2 cellular contexts compared by ENCODE assay signal in the genomic region with DNA sequence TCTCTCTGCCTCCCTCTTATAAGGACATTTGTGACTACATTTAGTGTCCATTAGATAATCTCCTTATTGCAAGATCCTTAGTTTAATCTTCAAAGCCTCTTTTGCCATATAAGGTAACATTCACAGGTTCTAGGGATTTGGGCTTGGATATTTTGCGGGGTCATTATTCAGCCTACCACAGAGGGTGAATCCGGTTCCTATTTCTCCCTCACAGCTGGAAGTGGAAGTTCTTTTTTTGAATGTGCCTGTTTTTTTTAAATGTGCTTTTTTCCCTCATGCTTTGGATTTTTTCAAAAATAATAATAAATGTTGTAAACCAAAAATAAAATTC.
TF ChIP-seq lines count a peak whose summit lies in the region.

No MANE protein-coding gene starts in this region.

TF ChIP-seq in GM23338, 12 proteins besides CTCF, POLR2A, EP300 and RAD21 (continued from another document):
- TF ChIP-seq, protein P1, sequence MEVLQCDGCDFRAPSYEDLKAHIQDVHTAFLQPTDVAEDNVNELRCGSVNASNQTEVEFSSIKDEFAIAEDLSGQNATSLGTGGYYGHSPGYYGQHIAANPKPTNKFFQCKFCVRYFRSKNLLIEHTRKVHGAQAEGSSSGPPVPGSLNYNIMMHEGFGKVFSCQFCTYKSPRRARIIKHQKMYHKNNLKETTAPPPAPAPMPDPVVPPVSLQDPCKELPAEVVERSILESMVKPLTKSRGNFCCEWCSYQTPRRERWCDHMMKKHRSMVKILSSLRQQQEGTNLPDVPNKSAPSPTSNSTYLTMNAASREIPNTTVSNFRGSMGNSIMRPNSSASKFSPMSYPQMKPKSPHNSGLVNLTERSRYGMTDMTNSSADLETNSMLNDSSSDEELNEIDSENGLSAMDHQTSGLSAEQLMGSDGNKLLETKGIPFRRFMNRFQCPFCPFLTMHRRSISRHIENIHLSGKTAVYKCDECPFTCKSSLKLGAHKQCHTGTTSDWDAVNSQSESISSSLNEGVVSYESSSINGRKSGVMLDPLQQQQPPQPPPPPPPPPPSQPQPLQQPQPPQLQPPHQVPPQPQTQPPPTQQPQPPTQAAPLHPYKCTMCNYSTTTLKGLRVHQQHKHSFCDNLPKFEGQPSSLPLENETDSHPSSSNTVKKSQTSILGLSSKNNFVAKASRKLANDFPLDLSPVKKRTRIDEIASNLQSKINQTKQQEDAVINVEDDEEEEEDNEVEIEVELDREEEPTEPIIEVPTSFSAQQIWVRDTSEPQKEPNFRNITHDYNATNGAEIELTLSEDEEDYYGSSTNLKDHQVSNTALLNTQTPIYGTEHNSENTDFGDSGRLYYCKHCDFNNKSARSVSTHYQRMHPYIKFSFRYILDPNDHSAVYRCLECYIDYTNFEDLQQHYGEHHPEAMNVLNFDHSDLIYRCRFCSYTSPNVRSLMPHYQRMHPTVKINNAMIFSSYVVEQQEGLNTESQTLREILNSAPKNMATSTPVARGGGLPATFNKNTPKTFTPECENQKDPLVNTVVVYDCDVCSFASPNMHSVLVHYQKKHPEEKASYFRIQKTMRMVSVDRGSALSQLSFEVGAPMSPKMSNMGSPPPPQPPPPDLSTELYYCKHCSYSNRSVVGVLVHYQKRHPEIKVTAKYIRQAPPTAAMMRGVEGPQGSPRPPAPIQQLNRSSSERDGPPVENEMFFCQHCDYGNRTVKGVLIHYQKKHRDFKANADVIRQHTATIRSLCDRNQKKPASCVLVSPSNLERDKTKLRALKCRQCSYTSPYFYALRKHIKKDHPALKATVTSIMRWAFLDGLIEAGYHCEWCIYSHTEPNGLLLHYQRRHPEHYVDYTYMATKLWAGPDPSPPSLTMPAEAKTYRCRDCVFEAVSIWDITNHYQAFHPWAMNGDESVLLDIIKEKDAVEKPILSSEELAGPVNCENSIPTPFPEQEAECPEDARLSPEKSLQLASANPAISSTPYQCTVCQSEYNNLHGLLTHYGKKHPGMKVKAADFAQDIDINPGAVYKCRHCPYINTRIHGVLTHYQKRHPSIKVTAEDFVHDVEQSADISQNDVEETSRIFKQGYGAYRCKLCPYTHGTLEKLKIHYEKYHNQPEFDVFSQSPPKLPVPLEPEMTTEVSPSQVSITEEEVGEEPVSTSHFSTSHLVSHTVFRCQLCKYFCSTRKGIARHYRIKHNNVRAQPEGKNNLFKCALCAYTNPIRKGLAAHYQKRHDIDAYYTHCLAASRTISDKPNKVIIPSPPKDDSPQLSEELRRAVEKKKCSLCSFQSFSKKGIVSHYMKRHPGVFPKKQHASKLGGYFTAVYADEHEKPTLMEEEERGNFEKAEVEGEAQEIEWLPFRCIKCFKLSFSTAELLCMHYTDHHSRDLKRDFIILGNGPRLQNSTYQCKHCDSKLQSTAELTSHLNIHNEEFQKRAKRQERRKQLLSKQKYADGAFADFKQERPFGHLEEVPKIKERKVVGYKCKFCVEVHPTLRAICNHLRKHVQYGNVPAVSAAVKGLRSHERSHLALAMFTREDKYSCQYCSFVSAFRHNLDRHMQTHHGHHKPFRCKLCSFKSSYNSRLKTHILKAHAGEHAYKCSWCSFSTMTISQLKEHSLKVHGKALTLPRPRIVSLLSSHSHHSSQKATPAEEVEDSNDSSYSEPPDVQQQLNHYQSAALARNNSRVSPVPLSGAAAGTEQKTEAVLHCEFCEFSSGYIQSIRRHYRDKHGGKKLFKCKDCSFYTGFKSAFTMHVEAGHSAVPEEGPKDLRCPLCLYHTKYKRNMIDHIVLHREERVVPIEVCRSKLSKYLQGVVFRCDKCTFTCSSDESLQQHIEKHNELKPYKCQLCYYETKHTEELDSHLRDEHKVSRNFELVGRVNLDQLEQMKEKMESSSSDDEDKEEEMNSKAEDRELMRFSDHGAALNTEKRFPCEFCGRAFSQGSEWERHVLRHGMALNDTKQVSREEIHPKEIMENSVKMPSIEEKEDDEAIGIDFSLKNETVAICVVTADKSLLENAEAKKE (CRISPR knock-in tag; IDR thresholded peaks at IDR 0.05): no peak
- TF ChIP-seq, protein P2, sequence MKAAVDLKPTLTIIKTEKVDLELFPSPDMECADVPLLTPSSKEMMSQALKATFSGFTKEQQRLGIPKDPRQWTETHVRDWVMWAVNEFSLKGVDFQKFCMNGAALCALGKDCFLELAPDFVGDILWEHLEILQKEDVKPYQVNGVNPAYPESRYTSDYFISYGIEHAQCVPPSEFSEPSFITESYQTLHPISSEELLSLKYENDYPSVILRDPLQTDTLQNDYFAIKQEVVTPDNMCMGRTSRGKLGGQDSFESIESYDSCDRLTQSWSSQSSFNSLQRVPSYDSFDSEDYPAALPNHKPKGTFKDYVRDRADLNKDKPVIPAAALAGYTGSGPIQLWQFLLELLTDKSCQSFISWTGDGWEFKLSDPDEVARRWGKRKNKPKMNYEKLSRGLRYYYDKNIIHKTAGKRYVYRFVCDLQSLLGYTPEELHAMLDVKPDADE (IDR thresholded peaks at IDR 0.05): no peak
- TF ChIP-seq NANOG (IDR thresholded peaks at IDR 0.05; ENCODE audit: borderline replicate concordance): no peak
- no peak for TF ChIP-seq CREB1 (CRISPR knock-in tag; IDR thresholded peaks at IDR 0.05; ENCODE audit: low read depth)
- TF ChIP-seq ZNF114 (CRISPR knock-in tag; IDR thresholded peaks at IDR 0.05): no peak
- TF ChIP-seq EZH2phosphoT487 (IDR thresholded peaks at IDR 0.05; ENCODE audit: unreplicated experiment): no peak
- no peak for TF ChIP-seq EZH2 (IDR thresholded peaks at IDR 0.05; ENCODE audit: low read depth, unreplicated experiment)
- TF ChIP-seq, protein P3, sequence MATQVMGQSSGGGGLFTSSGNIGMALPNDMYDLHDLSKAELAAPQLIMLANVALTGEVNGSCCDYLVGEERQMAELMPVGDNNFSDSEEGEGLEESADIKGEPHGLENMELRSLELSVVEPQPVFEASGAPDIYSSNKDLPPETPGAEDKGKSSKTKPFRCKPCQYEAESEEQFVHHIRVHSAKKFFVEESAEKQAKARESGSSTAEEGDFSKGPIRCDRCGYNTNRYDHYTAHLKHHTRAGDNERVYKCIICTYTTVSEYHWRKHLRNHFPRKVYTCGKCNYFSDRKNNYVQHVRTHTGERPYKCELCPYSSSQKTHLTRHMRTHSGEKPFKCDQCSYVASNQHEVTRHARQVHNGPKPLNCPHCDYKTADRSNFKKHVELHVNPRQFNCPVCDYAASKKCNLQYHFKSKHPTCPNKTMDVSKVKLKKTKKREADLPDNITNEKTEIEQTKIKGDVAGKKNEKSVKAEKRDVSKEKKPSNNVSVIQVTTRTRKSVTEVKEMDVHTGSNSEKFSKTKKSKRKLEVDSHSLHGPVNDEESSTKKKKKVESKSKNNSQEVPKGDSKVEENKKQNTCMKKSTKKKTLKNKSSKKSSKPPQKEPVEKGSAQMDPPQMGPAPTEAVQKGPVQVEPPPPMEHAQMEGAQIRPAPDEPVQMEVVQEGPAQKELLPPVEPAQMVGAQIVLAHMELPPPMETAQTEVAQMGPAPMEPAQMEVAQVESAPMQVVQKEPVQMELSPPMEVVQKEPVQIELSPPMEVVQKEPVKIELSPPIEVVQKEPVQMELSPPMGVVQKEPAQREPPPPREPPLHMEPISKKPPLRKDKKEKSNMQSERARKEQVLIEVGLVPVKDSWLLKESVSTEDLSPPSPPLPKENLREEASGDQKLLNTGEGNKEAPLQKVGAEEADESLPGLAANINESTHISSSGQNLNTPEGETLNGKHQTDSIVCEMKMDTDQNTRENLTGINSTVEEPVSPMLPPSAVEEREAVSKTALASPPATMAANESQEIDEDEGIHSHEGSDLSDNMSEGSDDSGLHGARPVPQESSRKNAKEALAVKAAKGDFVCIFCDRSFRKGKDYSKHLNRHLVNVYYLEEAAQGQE (IDR thresholded peaks at IDR 0.05; ENCODE audit: unreplicated experiment): no peak
- no peak for TF ChIP-seq ZNF331 (CRISPR knock-in tag; IDR thresholded peaks at IDR 0.05; ENCODE audit: low read depth)
- no peak for TF ChIP-seq JUNB (IDR thresholded peaks at IDR 0.05; ENCODE audit: unreplicated experiment)

TF ChIP-seq in Ishikawa, 13 proteins besides CTCF, POLR2A, EP300 and RAD21 (continued from another document):
- TF ChIP-seq, protein P3 (IDR thresholded peaks at IDR 0.05; ENCODE audit: low read depth): no peak
- TF ChIP-seq TAF1 (IDR thresholded peaks at IDR 0.05; ENCODE audit: low read depth) (no peak), TCF12 (IDR thresholded peaks at IDR 0.05; ENCODE audit: low read depth) (no peak), EGR1 (IDR thresholded peaks at IDR 0.05) (no peak), TEAD4 (IDR thresholded peaks at IDR 0.05) (no peak), CREB1 (IDR thresholded peaks at IDR 0.05; ENCODE audit: low read depth) (no peak)
- TF ChIP-seq, protein P4, sequence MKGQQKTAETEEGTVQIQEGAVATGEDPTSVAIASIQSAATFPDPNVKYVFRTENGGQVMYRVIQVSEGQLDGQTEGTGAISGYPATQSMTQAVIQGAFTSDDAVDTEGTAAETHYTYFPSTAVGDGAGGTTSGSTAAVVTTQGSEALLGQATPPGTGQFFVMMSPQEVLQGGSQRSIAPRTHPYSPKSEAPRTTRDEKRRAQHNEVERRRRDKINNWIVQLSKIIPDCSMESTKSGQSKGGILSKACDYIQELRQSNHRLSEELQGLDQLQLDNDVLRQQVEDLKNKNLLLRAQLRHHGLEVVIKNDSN (IDR thresholded peaks at IDR 0.05): no peak
- TF ChIP-seq, protein P5, sequence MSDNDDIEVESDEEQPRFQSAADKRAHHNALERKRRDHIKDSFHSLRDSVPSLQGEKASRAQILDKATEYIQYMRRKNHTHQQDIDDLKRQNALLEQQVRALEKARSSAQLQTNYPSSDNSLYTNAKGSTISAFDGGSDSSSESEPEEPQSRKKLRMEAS (IDR thresholded peaks at IDR 0.05): no peak
